Comparison of ENCODE assay signal across 8 cellular contexts in genomic region chr1:151198254-151199127, GRCh38. TPM values are rescaled to one million over a fixed set of nuclear protein-coding genes. Genes with fewer than 3 reads are reported as not detected.
DNase-seq lines count a peak whose midpoint lies in the region; ATAC-seq and TF ChIP-seq lines count a peak whose summit lies in the region.

Gene PIP5K1A (plus strand): TSS chr1:151198552. CDS start chr1:151198997, 445 bp downstream.

- no peaks in the 10 kb centered on the region for H3K9me2 ChIP-seq in DOHH2 (replicated peaks; ENCODE audit: control insufficient read depth, low read length)
- no peaks in the 10 kb centered on the region for H3K9me2 ChIP-seq in GM23338 (ENCODE audit: insufficient read depth)

- peaks cover 25% of the 10 kb centered on the region for H3K36me3 Mint-ChIP-seq in GM23338 (ENCODE audit: low read depth)
- peaks cover 49% of the 10 kb centered on the region for H3K36me3 Mint-ChIP-seq in activated T-helper 17 cell treated with anti-CD3 and anti-CD28 coated beads, Interleukin-2, amount 50 U/mL, for 72 hours (ENCODE audit: low read depth)
- peaks cover 0 to 15% (median 4%) of the 10 kb centered on the region in 5 donors for H3K36me3 Mint-ChIP-seq in naive thymus-derived CD4-positive, alpha-beta T cell
- H3K36me3 Mint-ChIP-seq in stimulated activated naive B cell treated with anti-CD40 and anti-IgM and Interleukin-4, amounts not matched to agents 10 μg/mL and 1 μg/mL and 100 μg/mL, for 72 hours = peaks cover 21 to 28% of the 10 kb centered on the region in 2 donors

- H3K27ac ChIP-seq in DOHH2 (ENCODE audit: low read depth, low read length) (peak within 1 kb of the TSS; percentile 76), GM23338 (ENCODE audit: low read depth) (peak within 1 kb of the TSS; percentile 88), RWPE1 (peak within 1 kb of the TSS; percentile 98), fibroblast of lung (ENCODE audit: insufficient read depth, low read length) (peak within 1 kb of the TSS; percentile 95)
- peak within 1 kb of the TSS; percentile 88 for H3K27ac ChIP-seq in naive thymus-derived CD4-positive, alpha-beta T cell (ENCODE audit: low read depth, low read length)

- ATAC-seq in GM23338 = peak; percentile 81
- ATAC-seq in activated T-helper 17 cell treated with anti-CD3 and anti-CD28 coated beads, Interleukin-2, amount 50 U/mL, for 72 hours (replicated peaks) = peak; percentile 92
- ATAC-seq in naive thymus-derived CD4-positive, alpha-beta T cell = peak; percentile 98
- ATAC-seq in stimulated activated naive B cell treated with anti-CD40 and anti-IgM and Interleukin-4, amounts not matched to agents 10 μg/mL and 1 μg/mL and 100 μg/mL, for 72 hours (replicated peaks) = peak; percentile 88 to 93

- peak within 1 kb of the TSS; percentile 93 for H3K9ac ChIP-seq in fibroblast of lung (ENCODE audit: insufficient read depth, low read length)

- H3K4me3 ChIP-seq in DOHH2 (ENCODE audit: low read length) (peak within 1 kb of the TSS; percentile 99), GM23338 (peak within 1 kb of the TSS; percentile 100), LNCaP clone FGC (ENCODE audit: low read depth, low read length) (peak within 1 kb of the TSS; percentile 87), fibroblast of lung (replicated peaks in 1 of 4; ENCODE audit: control extremely low read depth in 1 of 4, insufficient read depth in 1 of 4, low read depth in 3 of 4, low read length in 4 of 4) (peak within 1 kb of the TSS; percentile 79 to 99 (median 96))
- H3K4me3 ChIP-seq in naive thymus-derived CD4-positive, alpha-beta T cell (ENCODE audit: low read length) = peak within 1 kb of the TSS; percentile 83

- TF ChIP-seq CTCF in DOHH2 (IDR thresholded peaks at IDR 0.05; ENCODE audit: low read depth, low read length, poor library complexity, severe bottlenecking) (no peak), GM23338 (conservative IDR thresholded peaks at IDR 0.05; ENCODE audit: low read depth in 2 of 2) (no peak), LNCaP clone FGC (IDR thresholded peaks at IDR 0.05; ENCODE audit: control insufficient read depth, extremely low read depth, insufficient read depth) (no peak), RWPE1 (conservative IDR thresholded peaks at IDR 0.05; ENCODE audit: low read depth) (no peak), fibroblast of lung (conservative IDR thresholded peaks at IDR 0.05 in 1 of 2, IDR thresholded peaks at IDR 0.05 in 1 of 2; ENCODE audit: low read depth in 1 of 2, low read length in 2 of 2) (no peak)

- H3K4me1 ChIP-seq in DOHH2 (ENCODE audit: control insufficient read depth, low read length) (peaks cover 26% of the 10 kb centered on the region), GM23338 (ENCODE audit: insufficient read depth) (peaks cover 6% of the 10 kb centered on the region), fibroblast of lung (ENCODE audit: control insufficient read depth, extremely low read depth, insufficient read depth, low read length) (peaks cover 5% of the 10 kb centered on the region)
- H3K4me1 ChIP-seq in naive thymus-derived CD4-positive, alpha-beta T cell (ENCODE audit: control insufficient read depth in 2 of 2, insufficient read depth in 2 of 2, low read length in 2 of 2) = peaks cover 11% of the 10 kb centered on the region in 2 donors

- H3K27me3 Mint-ChIP-seq in GM23338 (ENCODE audit: insufficient read depth, low read depth, poor library complexity) = peaks cover 11% of the 10 kb centered on the region
- H3K27me3 Mint-ChIP-seq in activated T-helper 17 cell treated with anti-CD3 and anti-CD28 coated beads, Interleukin-2, amount 50 U/mL, for 72 hours = no peaks in the 10 kb centered on the region
- H3K27me3 Mint-ChIP-seq in naive thymus-derived CD4-positive, alpha-beta T cell = peaks cover 0 to 12% (median 0%) of the 10 kb centered on the region in 5 donors
- no peaks in the 10 kb centered on the region for H3K27me3 Mint-ChIP-seq in stimulated activated naive B cell treated with anti-CD40 and anti-IgM and Interleukin-4, amounts not matched to agents 10 μg/mL and 1 μg/mL and 100 μg/mL, for 72 hours

- peaks cover 58% of the 10 kb centered on the region for H3K79me2 ChIP-seq in DOHH2 (ENCODE audit: control insufficient read depth, low read length)
- H3K79me2 ChIP-seq in GM23338 (replicated peaks; ENCODE audit: insufficient read depth) = peaks cover 50% of the 10 kb centered on the region
- H3K79me2 ChIP-seq in fibroblast of lung (ENCODE audit: control insufficient read depth, insufficient read depth, low read length) = peaks cover 45% of the 10 kb centered on the region

- H3F3A ChIP-seq in DOHH2 (ENCODE audit: control insufficient read depth, insufficient read depth) (peaks cover 11% of the 10 kb centered on the region), GM23338 (replicated peaks; ENCODE audit: low read depth) (0 out of 2 replicates have a peak, but pooled peaks cover 7% of the 10 kb centered on the region)

- H3K27ac Mint-ChIP-seq in GM23338 = peak within 1 kb of the TSS; percentile 98
- peak within 1 kb of the TSS; percentile 100 for H3K27ac Mint-ChIP-seq in activated T-helper 17 cell treated with anti-CD3 and anti-CD28 coated beads, Interleukin-2, amount 50 U/mL, for 72 hours
- peak within 1 kb of the TSS; percentile 95 to 99 (median 98) for H3K27ac Mint-ChIP-seq in naive thymus-derived CD4-positive, alpha-beta T cell
- peak within 1 kb of the TSS; percentile 99 for H3K27ac Mint-ChIP-seq in stimulated activated naive B cell treated with anti-CD40 and anti-IgM and Interleukin-4, amounts not matched to agents 10 μg/mL and 1 μg/mL and 100 μg/mL, for 72 hours

- H3K4me1 Mint-ChIP-seq in GM23338 = peaks cover 16% of the 10 kb centered on the region; the same call in 2 of the 3 replicates
- H3K4me1 Mint-ChIP-seq in activated T-helper 17 cell treated with anti-CD3 and anti-CD28 coated beads, Interleukin-2, amount 50 U/mL, for 72 hours = peaks cover 20% of the 10 kb centered on the region
- peaks cover 31 to 56% (median 46%) of the 10 kb centered on the region in 7 donors for H3K4me1 Mint-ChIP-seq in naive thymus-derived CD4-positive, alpha-beta T cell
- H3K4me1 Mint-ChIP-seq in stimulated activated naive B cell treated with anti-CD40 and anti-IgM and Interleukin-4, amounts not matched to agents 10 μg/mL and 1 μg/mL and 100 μg/mL, for 72 hours = peaks cover 18 to 40% of the 10 kb centered on the region in 2 donors

- H4K20me1 ChIP-seq in DOHH2 (ENCODE audit: control insufficient read depth, insufficient read depth, low read depth, low read length) = peaks cover 5% of the 10 kb centered on the region; the same call in 1 of the 2 replicates
- H4K20me1 ChIP-seq in GM23338 (replicated peaks; ENCODE audit: insufficient read depth) = peaks cover 33% of the 10 kb centered on the region
- H4K20me1 ChIP-seq in fibroblast of lung (ENCODE audit: control insufficient read depth, extremely low read depth, insufficient read depth, low read length) = no peaks in the 10 kb centered on the region

- H3K36me3 ChIP-seq in DOHH2 (ENCODE audit: control insufficient read depth, low read length) (peaks cover 35% of the 10 kb centered on the region), GM23338 (ENCODE audit: insufficient read depth) (peaks cover 10% of the 10 kb centered on the region), fibroblast of lung (ENCODE audit: control insufficient read depth, insufficient read depth, low read length) (no peaks in the 10 kb centered on the region)
- H3K36me3 ChIP-seq in naive thymus-derived CD4-positive, alpha-beta T cell (ENCODE audit: control insufficient read depth in 2 of 3, insufficient read depth in 3 of 3, low read length in 3 of 3) = peaks cover 0 to 10% (median 0%) of the 10 kb centered on the region in 3 experiments

- CTCF ChIA-PET in RWPE1 (lab: Yijun Ruan, JAX) = interaction anchor here (0.5 to 0.6 kb wide), 3 partner anchors 54 to 192 kb away, joined by 3 to 4 read pairs (median 3); partner anchors contain the start of gene MINDY1
- CTCF ChIA-PET in naive thymus-derived CD4-positive, alpha-beta T cell (lab: Charles Lee) = interaction anchor here (0.9 kb wide), 1 partner anchor 24 kb away, joined by 3 read pairs; no protein-coding TSS in a partner anchor

- H3K9me3 ChIP-seq in DOHH2 (ENCODE audit: control insufficient read depth, insufficient read depth, low read length) (no peaks in the 10 kb centered on the region), fibroblast of lung (ENCODE audit: control insufficient read depth, insufficient read depth, low read depth, low read length) (no peaks in the 10 kb centered on the region)
- no peaks in the 10 kb centered on the region for H3K9me3 ChIP-seq in naive thymus-derived CD4-positive, alpha-beta T cell (ENCODE audit: control insufficient read depth in 2 of 3, low read length in 3 of 3)

- peak within 1 kb of the TSS; percentile 96 for H3K4me3 Mint-ChIP-seq in GM23338
- peak within 1 kb of the TSS; percentile 100 for H3K4me3 Mint-ChIP-seq in activated T-helper 17 cell treated with anti-CD3 and anti-CD28 coated beads, Interleukin-2, amount 50 U/mL, for 72 hours
- H3K4me3 Mint-ChIP-seq in naive thymus-derived CD4-positive, alpha-beta T cell = peak within 1 kb of the TSS; percentile 93 to 100 (median 98)
- peak within 1 kb of the TSS; percentile 96 to 97 for H3K4me3 Mint-ChIP-seq in stimulated activated naive B cell treated with anti-CD40 and anti-IgM and Interleukin-4, amounts not matched to agents 10 μg/mL and 1 μg/mL and 100 μg/mL, for 72 hours

- POLR2A ChIA-PET in RWPE1 (lab: Yijun Ruan, JAX; ENCODE audit: low non-redundant PET) = interaction anchor here (0.6 kb wide), 1 partner anchor 62 kb away, joined by 5 read pairs; no protein-coding TSS in a partner anchor
- POLR2A ChIA-PET in naive thymus-derived CD4-positive, alpha-beta T cell (lab: Charles Lee) = interaction anchor here (0.7 to 1.5 kb wide), 9 partner anchors 9 to 152 kb away, joined by 3 to 17 read pairs (median 3); partner anchors contain the start of genes VPS72 and ZNF687

- H3K4me2 ChIP-seq in DOHH2 (ENCODE audit: low read length) = peak within 1 kb of the TSS; percentile 87
- H3K4me2 ChIP-seq in GM23338 = peak within 1 kb of the TSS; percentile 84
- H3K4me2 ChIP-seq in fibroblast of lung (ENCODE audit: extremely low read depth, insufficient read depth, low read length) = peak within 1 kb of the TSS; percentile 93

- DNase-seq in GM23338 (ENCODE audit: low spot score) = peak; percentile 98
- DNase-seq in LNCaP clone FGC (ENCODE audit: low read depth) = peak; percentile 97
- DNase-seq in RWPE1 (ENCODE audit: low spot score) = peak; percentile 99
- peak; percentile 96 to 98 for DNase-seq in fibroblast of lung (ENCODE audit: low read depth in 2 of 2)
- DNase-seq in naive thymus-derived CD4-positive, alpha-beta T cell = peak; percentile 96 to 99 (median 97)
- peak; percentile 95 for DNase-seq in stimulated activated naive B cell treated with anti-CD40 and anti-IgM and Interleukin-4, amounts not matched to agents 10 μg/mL and 1 μg/mL and 100 μg/mL, for 72 hours

- intact Hi-C loops in naive thymus-derived CD4-positive, alpha-beta T cell (cut with micrococcal nuclease) = loop anchor here (1.0 to 2.0 kb wide), 13 partner anchors 8 to 564 kb away; partner anchors contain the start of genes LYSMD1 (in 2 of the 2), PSMB4 (in 2 of the 2), VPS72 (in 2 of the 2) and MRPL9 (in 1 of the 2)

- no peaks in the 10 kb centered on the region for H3K9me3 Mint-ChIP-seq in GM23338
- H3K9me3 Mint-ChIP-seq in activated T-helper 17 cell treated with anti-CD3 and anti-CD28 coated beads, Interleukin-2, amount 50 U/mL, for 72 hours = no peaks in the 10 kb centered on the region
- H3K9me3 Mint-ChIP-seq in naive thymus-derived CD4-positive, alpha-beta T cell = peaks cover 0 to 6% (median 0%) of the 10 kb centered on the region in 11 donors
- H3K9me3 Mint-ChIP-seq in stimulated activated naive B cell treated with anti-CD40 and anti-IgM and Interleukin-4, amounts not matched to agents 10 μg/mL and 1 μg/mL and 100 μg/mL, for 72 hours = no peaks in the 10 kb centered on the region

- no peaks in the 10 kb centered on the region for H3K27me3 ChIP-seq in DOHH2 (ENCODE audit: control insufficient read depth, low read length)
- no peaks in the 10 kb centered on the region for H3K27me3 ChIP-seq in GM23338 (ENCODE audit: insufficient read depth)
- H3K27me3 ChIP-seq in fibroblast of lung (ENCODE audit: control insufficient read depth, insufficient read depth, low read length) = no peaks in the 10 kb centered on the region
- no peaks in the 10 kb centered on the region for H3K27me3 ChIP-seq in naive thymus-derived CD4-positive, alpha-beta T cell (ENCODE audit: control insufficient read depth in 2 of 2, insufficient read depth in 2 of 2, low read length in 2 of 2)

- H2AFZ ChIP-seq in GM23338 (peak within 1 kb of the TSS; percentile 95), fibroblast of lung (ENCODE audit: low read length) (peak within 1 kb of the TSS; percentile 3)

RNA-seq across cellular contexts. Expression of gene PIP5K1A, which starts in this region (rescaled TPM):
- total RNA-seq in GM23338 (2014; rRNA removed; shearing (Covaris generic)) = 61.4 and 63.3 TPM in 2 replicates
- polyA plus RNA-seq in GM23338 (2016; fragmentation: Nextera tagmentation; extraction: Ambion mirVana) = 23.2 and 31.4 TPM in 2 replicates
- total RNA-seq in activated T-helper 17 cell treated with anti-CD3 and anti-CD28 coated beads, Interleukin-2, amount 50 U/mL, for 72 hours = 10 to 100 TPM; 72.2 to 80.7 TPM
- 61.4 and 80.9 TPM in 2 replicates for total RNA-seq in fibroblast of lung
- polyA plus RNA-seq in fibroblast of lung = 108 and 118 TPM in 2 replicates
- 42.9 and 53.1 TPM in 2 replicates for polyA plus RNA-seq in fibroblast of lung (2012)
- polyA minus RNA-seq in fibroblast of lung (ENCODE audit: low replicate concordance) = 179 and 256 TPM in 2 replicates
- total RNA-seq in naive thymus-derived CD4-positive, alpha-beta T cell = 10 to 100 TPM; 56.9 to 76.5 (median 59.5) TPM
- 10 to 100 TPM; 11.7 to 23.1 TPM for polyA plus RNA-seq in naive thymus-derived CD4-positive, alpha-beta T cell

Comparison
In these comparisons a context has a peak if more than half of its experiments do, and no peak if none do; other contexts are left out.
1. Peak in every context shown above with its lines: DNase-seq, ATAC-seq, H3K4me3 ChIP-seq and H3K27ac ChIP-seq.